In genomic region chr5:80654391-80655230, GRCh38 we compare ENCODE assay signal across 8 cellular contexts. TPM values are rescaled to one million over a fixed set of nuclear protein-coding genes. Genes with fewer than 3 reads are reported as not detected.
DNase-seq lines count a peak whose midpoint lies in the region; ATAC-seq and TF ChIP-seq lines count a peak whose summit lies in the region.

DHFR (minus strand) TSS chr5:80654983; CDS start chr5:80654489, 494 bp downstream.
MSH3 (plus strand) TSS chr5:80654652; CDS start chr5:80654728, 76 bp downstream.

- H3K36me3 Mint-ChIP-seq in dendritic cell treated with granulocyte-macrophage colony-stimulating factor and Interleukin-4, amounts not matched to agents 40 ng/mL and 50 ng/mL, for 4 days (ENCODE audit: low read depth) = peaks cover 37% of the 10 kb centered on the region

- peak within 1 kb of the TSS; percentile 72 for H3K4me3 Mint-ChIP-seq in dendritic cell treated with granulocyte-macrophage colony-stimulating factor and Interleukin-4, amounts not matched to agents 40 ng/mL and 50 ng/mL, for 4 days

- H3K4me3 ChIP-seq in BLaER1 = peak within 1 kb of the TSS; percentile 83
- H3K4me3 ChIP-seq in left lung = peak within 1 kb of the TSS; percentile 77 to 85

- no peaks in the 10 kb centered on the region for H3K27me3 ChIP-seq in BLaER1
- H3K27me3 ChIP-seq in left lung = no peaks in the 10 kb centered on the region

- H3K27me3 Mint-ChIP-seq in dendritic cell treated with granulocyte-macrophage colony-stimulating factor and Interleukin-4, amounts not matched to agents 40 ng/mL and 50 ng/mL, for 4 days = no peaks in the 10 kb centered on the region

- intact Hi-C loops in dendritic cell treated with granulocyte-macrophage colony-stimulating factor and Interleukin-4, amounts not matched to agents 40 ng/mL and 50 ng/mL, for 4 days (cut with micrococcal nuclease) = loop anchor here (1.0 to 10.0 kb wide), 2 partner anchors 166 to 310 kb away; partner anchors contain the start of gene FAM151B
- intact Hi-C loops in left lung (cut with DNase I) = no loop called here

- H3K9me3 Mint-ChIP-seq in dendritic cell treated with granulocyte-macrophage colony-stimulating factor and Interleukin-4, amounts not matched to agents 40 ng/mL and 50 ng/mL, for 4 days = no peaks in the 10 kb centered on the region

- no peak for TF ChIP-seq CTCF in left lung (IDR thresholded peaks at IDR 0.05)

- H3K9ac ChIP-seq in BLaER1 = peak within 1 kb of the TSS; percentile 89

- H3K27ac ChIP-seq in BLaER1 (peak within 1 kb of the TSS; percentile 93), left lung (peak within 1 kb of the TSS; percentile 98 to 99)

- peaks cover 17% of the 10 kb centered on the region for H4K20me1 ChIP-seq in BLaER1

- ATAC-seq in GM19328 (IDR thresholded peaks at IDR 0.05; ENCODE audit: unreplicated experiment) (peak; percentile 28), HG03565 (IDR thresholded peaks at IDR 0.05; ENCODE audit: unreplicated experiment) (peak; percentile 5), left lung (peak; percentile 91)

- H3K4me1 Mint-ChIP-seq in dendritic cell treated with granulocyte-macrophage colony-stimulating factor and Interleukin-4, amounts not matched to agents 40 ng/mL and 50 ng/mL, for 4 days (ENCODE audit: low read depth) = peaks cover 24% of the 10 kb centered on the region

- H3K4me1 ChIP-seq in BLaER1 (peaks cover 27% of the 10 kb centered on the region), left lung (peaks cover 12 to 37% of the 10 kb centered on the region in 2 donors)

- H3K9me3 ChIP-seq in BLaER1 (no peaks in the 10 kb centered on the region), left lung (no peaks in the 10 kb centered on the region)

- peaks cover 32% of the 10 kb centered on the region for H3K36me3 ChIP-seq in BLaER1
- peaks cover 0 to 33% of the 10 kb centered on the region in 2 donors for H3K36me3 ChIP-seq in left lung

- peak; percentile 92 for DNase-seq in NCI-H748 treated with DMSO at 0.1 percent for 48 hours (lab: John Stamatoyannopoulos, UW)
- DNase-seq in activated CD4-positive, alpha-beta T cell treated with anti-CD3 and anti-CD28 coated beads, Interleukin-2, amount 50 U/mL, for 24 hours (ENCODE audit: low read depth in 1 of 2, low spot score in 1 of 2) = peak; percentile 76 to 80
- DNase-seq in left lung = peak; percentile 92 to 94
- peak; percentile 81 for DNase-seq in stimulated activated CD4-positive, alpha-beta T cell treated with anti-CD3 and anti-CD28 coated beads, Interleukin-2, amount 100 ng/mL, for 4 hours (ENCODE audit: low read depth)

- peak within 1 kb of the TSS; percentile 90 for H3K27ac Mint-ChIP-seq in dendritic cell treated with granulocyte-macrophage colony-stimulating factor and Interleukin-4, amounts not matched to agents 40 ng/mL and 50 ng/mL, for 4 days

- peak within 1 kb of the TSS; percentile 93 for H3K4me2 ChIP-seq in BLaER1

RNA-seq across cellular contexts. Expression of gene DHFR, which starts in this region (rescaled TPM):
- 10 to 100 TPM; 19.5 to 23.9 TPM for total RNA-seq in left lung

RNA-seq across cellular contexts. Expression of gene MSH3, which starts in this region (rescaled TPM):
- total RNA-seq in left lung = 10 to 100 TPM; 12.7 to 14.5 TPM

Comparison
In these comparisons a context has a peak if more than half of its experiments do, and no peak if none do; other contexts are left out.
1. Peak in every context shown above with its lines: DNase-seq, ATAC-seq, H3K4me3 ChIP-seq and H3K27ac ChIP-seq.
2. ATAC-seq: peak in every context shown above with its lines; median percentile 91 in left lung; 28 in GM19328; 5 in HG03565.